Comparison of ENCODE assay signal across 15 cellular contexts in genomic region chr1:227847046-227847445, GRCh38. TPM values are rescaled to one million over a fixed set of nuclear protein-coding genes. Genes with fewer than 3 reads are reported as not detected.
"Had no signal": no experiment of that assay in that cellular context is flagged by ENCODE, and none has a peak within 500 bp of the region (broad histone marks: within the 10 kb centered on the region; RNA-seq: fewer than 3 reads in every experiment).

No MANE protein-coding gene starts in this region.

RNA-seq across cellular contexts. Expression of gene PRSS38, which starts 31.6 kb away (rescaled TPM):
- total RNA-seq: stomach, subcutaneous adipose tissue, suprapubic skin, temporal lobe, thoracic aorta, thyroid gland, tibial nerve, transverse colon, upper lobe of left lung, upper lobe of right lung, ureter, urinary bladder, uterus, vagina had no signal
- polyA plus RNA-seq: stomach, thymus, urinary bladder had no signal
